In genomic region chr17:14161419-14161818, GRCh38 we compare ENCODE assay signal across 1 cellular context.
TF ChIP-seq lines count a peak whose summit lies in the region.

No MANE protein-coding gene starts in this region.

TF ChIP-seq in K562, 482 proteins besides CTCF, POLR2A, EP300 and RAD21 (continued from another document):
- no peak for TF ChIP-seq ZNF398 (CRISPR knock-in tag; IDR thresholded peaks at IDR 0.05)
- TF ChIP-seq HDAC2 (IDR thresholded peaks at IDR 0.05): peak; percentile 91
- TF ChIP-seq NELFE (IDR thresholded peaks at IDR 0.05; ENCODE audit: insufficient read depth, insufficient read length): no peak
- 0 out of 2 replicates have a peak, but pooled peaks have one; percentile 19 for TF ChIP-seq ZEB2 (IDR thresholded peaks at IDR 0.05)
- 0 out of 2 replicates have a peak, but pooled peaks have one; percentile 38 for TF ChIP-seq LEF1 (IDR thresholded peaks at IDR 0.05)
- no peak for TF ChIP-seq MBD2 (IDR thresholded peaks at IDR 0.05; ENCODE audit: borderline replicate concordance, low read depth)
